19 cellular contexts compared by ENCODE assay signal in the genomic region with DNA sequence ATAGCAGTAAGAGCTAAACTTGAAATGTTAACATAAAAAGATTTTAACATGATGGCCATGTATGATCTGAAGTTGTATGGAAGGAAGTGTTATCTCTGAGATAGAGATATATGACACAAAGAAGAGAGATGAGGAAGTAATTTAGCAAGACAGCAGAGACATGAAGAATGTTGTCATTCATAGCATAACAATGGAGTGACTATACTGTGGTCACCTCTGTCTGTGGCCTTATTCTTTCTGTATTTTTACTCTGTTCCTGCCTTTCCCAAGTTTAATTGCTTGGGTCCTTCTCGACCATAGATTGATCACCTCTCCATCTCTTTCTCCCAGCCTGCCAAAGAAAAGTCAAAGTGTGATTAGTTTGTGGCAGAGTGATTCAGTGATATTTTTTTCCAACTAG.
"Had no signal": no experiment of that assay in that cellular context is flagged by ENCODE, and none has a peak within 500 bp of the region (broad histone marks: within the 10 kb centered on the region; RNA-seq: fewer than 3 reads in every experiment).

No MANE protein-coding gene starts in this region.

- H2AFZ ChIP-seq: neural progenitor cell had no signal

- H3K4me3 ChIP-seq: gastroesophageal sphincter, lower lobe of right lung, neural progenitor cell, prostate gland, right atrium auricular region had no signal

- H3K4me2 ChIP-seq: neural progenitor cell had no signal

- ATAC-seq: activated CD8-positive, alpha-beta memory T cell treated with anti-CD3 and anti-CD28 coated beads, Interleukin-2, amount 10 ng/mL, durations not matched to agents 7 days and 5 days; esophagus mucosa; gastroesophageal sphincter; left colon; lower lobe of right lung had no signal

- H3K4me1 ChIP-seq: gastroesophageal sphincter, lower lobe of right lung, prostate gland, right atrium auricular region had no signal

- H3K36me3 ChIP-seq: gastroesophageal sphincter, lower lobe of right lung, neural progenitor cell, prostate gland, right atrium auricular region had no signal

- H3K9me3 ChIP-seq: gastroesophageal sphincter, lower lobe of right lung, prostate gland, right atrium auricular region had no signal

- H3K27ac ChIP-seq: gastroesophageal sphincter, lower lobe of right lung, neural progenitor cell, prostate gland, right atrium auricular region had no signal

- DNase-seq: activated B cell treated with CpG ODN at 0.5 μM for 24 hours; activated CD4-positive, alpha-beta memory T cell treated with anti-CD3 and anti-CD28 coated beads for 36 hours; activated CD4-positive, alpha-beta T cell treated with anti-CD3 and anti-CD28 coated beads for 4 hours; activated CD8-positive, alpha-beta memory T cell treated with anti-CD3 and anti-CD28 coated beads, Interleukin-2, amount 10 ng/mL, durations not matched to agents 7 days and 5 days; activated naive CD4-positive, alpha-beta T cell treated with anti-CD3 and anti-CD28 coated beads for 36 hours; activated T-cell treated with anti-CD3 and anti-CD28 coated beads, Interleukin-2, amount 50 U/mL, for 24 hours; effector CD4-positive, alpha-beta T cell; left colon; lower lobe of right lung; naive B cell; stimulated activated CD4-positive, alpha-beta T cell treated with anti-CD3 and anti-CD28 coated beads, Interleukin-15, amount 100 ng/mL, for 24 hours; stimulated activated CD4-positive, alpha-beta T cell treated with anti-CD3 and anti-CD28 coated beads, Interleukin-2, amount 100 ng/mL, for 48 hours; SW 1271; T-helper 2 cell had no signal

- H3K27me3 ChIP-seq: gastroesophageal sphincter, neural progenitor cell, right atrium auricular region had no signal

- H3K9ac ChIP-seq: neural progenitor cell had no signal
